ENCODE assay signal across 31 cellular contexts in the genomic region with DNA sequence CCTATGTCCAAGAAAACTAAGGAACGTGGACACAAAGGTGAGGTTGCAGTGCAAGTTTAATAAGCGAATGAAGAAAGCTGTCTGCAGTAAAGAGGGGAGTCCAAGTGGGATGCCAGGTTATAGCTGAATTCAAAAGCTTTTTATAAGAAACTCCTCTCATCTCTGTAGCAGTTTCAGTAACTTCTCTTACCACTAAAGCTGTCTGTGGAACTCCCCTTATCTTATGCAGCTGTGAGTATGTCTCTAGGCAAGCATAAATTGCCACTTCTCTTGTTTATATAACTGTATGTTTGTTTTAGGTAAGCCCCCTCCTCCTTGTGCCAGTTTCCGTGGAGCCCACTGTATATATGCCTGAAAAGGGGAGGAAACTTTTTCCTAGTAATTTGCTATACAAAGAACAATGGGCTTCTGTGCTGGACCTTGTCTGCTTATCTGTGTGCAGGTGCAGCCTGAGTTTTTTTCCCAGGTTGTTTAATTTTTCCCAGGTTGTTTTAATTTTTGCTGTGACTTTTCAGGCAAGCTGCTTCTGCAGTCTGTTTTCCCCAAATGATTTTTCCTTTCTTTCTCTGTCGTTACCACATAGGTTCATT.
"Had no signal": no experiment of that assay in that cellular context is flagged by ENCODE, and none has a peak within 500 bp of the region (broad histone marks: within the 10 kb centered on the region; RNA-seq: fewer than 3 reads in every experiment).

No MANE protein-coding gene starts in this region.

- H3K4me3 Mint-ChIP-seq: activated naive CD4-positive, alpha-beta T cell treated with anti-CD3 and anti-CD28 coated beads, Interleukin-2, amount 50 U/mL, for 24 hours; activated naive CD8-positive, alpha-beta T cell treated with anti-CD3 and anti-CD28 coated beads, Interleukin-2, amount 50 U/mL, for 24 hours; activated T-cell treated with anti-CD3 and anti-CD28 coated beads, Interleukin-2, amount 50 U/mL, for 24 hours; central memory CD8-positive, alpha-beta T cell; dendritic cell treated with granulocyte-macrophage colony-stimulating factor and Interleukin-4, amounts not matched to agents 40 ng/mL and 50 ng/mL, for 4 days; endodermal cell; nephron; stimulated activated effector memory CD8-positive, alpha-beta T cell treated with anti-CD3 and anti-CD28 coated beads, Interleukin-12 subunit alpha, Interleukin-12 subunit beta, amount 100 ng/mL, for 72 hours; stimulated activated naive CD8-positive, alpha-beta T cell treated with anti-CD3 and anti-CD28 coated beads, Interleukin-15, Interleukin-2, amounts not matched to agents 100 ng/mL and 50 ng/mL, for 24 hours; type B pancreatic cell had no signal

- DNase-seq: activated CD4-positive, alpha-beta T cell treated with anti-CD3 and anti-CD28 coated beads for 4 hours; activated CD4-positive, alpha-beta T cell treated with anti-CD3 and anti-CD28 coated beads, Interleukin-2, amount 50 U/mL, for 48 hours; activated CD8-positive, alpha-beta memory T cell treated with anti-CD3 and anti-CD28 coated beads for 24 hours; activated naive CD8-positive, alpha-beta T cell treated with anti-CD3 and anti-CD28 coated beads, Interleukin-2, amount 50 U/mL, for 24 hours; activated T-cell treated with anti-CD3 and anti-CD28 coated beads, Interleukin-2, amount 50 U/mL, for 24 hours; amygdala; endodermal cell; foreskin fibroblast; heart right ventricle; lower lobe of right lung; ovary; psoas muscle; sigmoid colon; small intestine; stimulated activated CD4-positive, alpha-beta T cell treated with anti-CD3 and anti-CD28 coated beads, Interleukin-4, amount 100 ng/mL, for 24 hours; T-helper 9 cell; uterus had no signal

- H3K27ac ChIP-seq: heart right ventricle, lower lobe of right lung, ovary, psoas muscle, sigmoid colon, thoracic aorta, uterus, VCaP had no signal

- H3K9me3 ChIP-seq: lower lobe of right lung, ovary, psoas muscle, sigmoid colon, thoracic aorta, uterus had no signal

- H3K27me3 Mint-ChIP-seq: activated naive CD4-positive, alpha-beta T cell treated with anti-CD3 and anti-CD28 coated beads, Interleukin-2, amount 50 U/mL, for 24 hours; activated naive CD8-positive, alpha-beta T cell treated with anti-CD3 and anti-CD28 coated beads, Interleukin-2, amount 50 U/mL, for 24 hours; activated T-cell treated with anti-CD3 and anti-CD28 coated beads, Interleukin-2, amount 50 U/mL, for 24 hours; central memory CD8-positive, alpha-beta T cell; dendritic cell treated with granulocyte-macrophage colony-stimulating factor and Interleukin-4, amounts not matched to agents 40 ng/mL and 50 ng/mL, for 4 days; stimulated activated naive CD8-positive, alpha-beta T cell treated with anti-CD3 and anti-CD28 coated beads, Interleukin-15, Interleukin-2, amounts not matched to agents 100 ng/mL and 50 ng/mL, for 24 hours; type B pancreatic cell had no signal

- H3K27me3 ChIP-seq: heart right ventricle, ovary, sigmoid colon, uterus had no signal

- H3K4me3 ChIP-seq: heart right ventricle, lower lobe of right lung, ovary, psoas muscle, sigmoid colon, thoracic aorta, uterus had no signal

- ATAC-seq: activated naive CD8-positive, alpha-beta T cell treated with anti-CD3 and anti-CD28 coated beads, Interleukin-2, amount 50 U/mL, for 24 hours; esophagus mucosa; heart right ventricle; left lobe of liver; lower lobe of right lung; psoas muscle; stimulated activated effector memory CD8-positive, alpha-beta T cell treated with anti-CD3 and anti-CD28 coated beads, Interleukin-12 subunit alpha, Interleukin-12 subunit beta, amount 100 ng/mL, for 72 hours had no signal

- H3K36me3 ChIP-seq: heart right ventricle, lower lobe of right lung, ovary, sigmoid colon, thoracic aorta, uterus had no signal

- H3K27ac Mint-ChIP-seq: activated naive CD4-positive, alpha-beta T cell treated with anti-CD3 and anti-CD28 coated beads, Interleukin-2, amount 50 U/mL, for 24 hours; activated naive CD8-positive, alpha-beta T cell treated with anti-CD3 and anti-CD28 coated beads, Interleukin-2, amount 50 U/mL, for 24 hours; activated T-cell treated with anti-CD3 and anti-CD28 coated beads, Interleukin-2, amount 50 U/mL, for 24 hours; activated T-helper 2 cell treated with anti-CD3 and anti-CD28 coated beads, Interferon-gamma antibody, Interleukin-2, Interleukin-4, amounts not matched to agents 10 μg/mL and 5 μg/mL and 100 μg/mL, durations not matched to agents 14 hours and 24 hours and 36 hours; dendritic cell treated with granulocyte-macrophage colony-stimulating factor and Interleukin-4, amounts not matched to agents 40 ng/mL and 50 ng/mL, for 4 days; endodermal cell; nephron; stimulated activated effector memory CD8-positive, alpha-beta T cell treated with anti-CD3 and anti-CD28 coated beads, Interleukin-12 subunit alpha, Interleukin-12 subunit beta, amount 100 ng/mL, for 72 hours; stimulated activated naive CD8-positive, alpha-beta T cell treated with anti-CD3 and anti-CD28 coated beads, Interleukin-15, Interleukin-2, amounts not matched to agents 100 ng/mL and 50 ng/mL, for 24 hours; type B pancreatic cell had no signal

- FAIRE-seq: bronchial epithelial cell, small intestine, TTC549 had no signal

- H3K4me1 ChIP-seq: heart right ventricle, lower lobe of right lung, psoas muscle, sigmoid colon, uterus had no signal

- H3K9me3 Mint-ChIP-seq: activated naive CD4-positive, alpha-beta T cell treated with anti-CD3 and anti-CD28 coated beads, Interleukin-2, amount 50 U/mL, for 24 hours; endodermal cell; nephron; type B pancreatic cell had no signal

- H3K36me3 Mint-ChIP-seq: activated naive CD4-positive, alpha-beta T cell treated with anti-CD3 and anti-CD28 coated beads, Interleukin-2, amount 50 U/mL, for 24 hours; stimulated activated effector memory CD8-positive, alpha-beta T cell treated with anti-CD3 and anti-CD28 coated beads, Interleukin-12 subunit alpha, Interleukin-12 subunit beta, amount 100 ng/mL, for 72 hours; type B pancreatic cell had no signal

- H3K4me1 Mint-ChIP-seq: activated naive CD4-positive, alpha-beta T cell treated with anti-CD3 and anti-CD28 coated beads, Interleukin-2, amount 50 U/mL, for 24 hours; activated naive CD8-positive, alpha-beta T cell treated with anti-CD3 and anti-CD28 coated beads, Interleukin-2, amount 50 U/mL, for 24 hours; central memory CD8-positive, alpha-beta T cell; endodermal cell; nephron; stimulated activated effector memory CD8-positive, alpha-beta T cell treated with anti-CD3 and anti-CD28 coated beads, Interleukin-12 subunit alpha, Interleukin-12 subunit beta, amount 100 ng/mL, for 72 hours had no signal
